20 cellular contexts compared by ENCODE assay signal in the genomic region with DNA sequence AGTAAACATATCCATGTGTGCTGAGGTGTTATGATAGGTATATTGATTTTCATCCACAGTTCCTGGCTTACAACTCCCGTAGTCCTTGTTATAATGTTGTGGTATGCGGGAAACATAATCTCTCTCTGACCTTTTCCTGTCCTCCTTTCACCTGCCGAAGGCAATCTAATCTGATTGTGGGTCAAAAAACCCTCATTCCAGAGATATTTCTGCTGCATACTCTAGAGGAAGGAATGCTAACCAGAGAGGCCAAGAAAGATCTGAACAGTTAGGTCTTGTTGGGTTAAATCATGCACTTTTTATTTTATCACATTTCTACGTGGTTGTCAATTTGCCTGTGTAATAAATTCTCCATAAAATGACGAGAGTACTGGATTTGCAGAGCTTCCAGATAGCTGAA.
DNase-seq lines count a peak whose midpoint lies in the region; ATAC-seq and TF ChIP-seq lines count a peak whose summit lies in the region.
"Had no signal": no experiment of that assay in that cellular context is flagged by ENCODE, and none has a peak within 500 bp of the region (broad histone marks: within the 10 kb centered on the region; RNA-seq: fewer than 3 reads in every experiment).

No MANE protein-coding gene starts in this region.

- no peak overlapping the region for H3K27ac Mint-ChIP-seq in Caco-2 (ENCODE audit: unreplicated experiment)
- peak overlapping the region; percentile 66 for H3K27ac Mint-ChIP-seq in mesothelial cell of epicardium
- H3K27ac Mint-ChIP-seq: CD4-positive, CD25-positive, alpha-beta regulatory T cell; IgD-negative memory B cell had no signal

- H3K36me3 ChIP-seq in Caco-2 (ENCODE audit: control insufficient read depth, insufficient read depth, low read length) (no peaks in the 10 kb centered on the region), brain microvascular endothelial cell (replicated peaks) (no peaks in the 10 kb centered on the region), uterus (no peaks in the 10 kb centered on the region)
- H3K36me3 ChIP-seq: BLaER1 had no signal

- H3K9me3 ChIP-seq in Caco-2 (peaks cover 10% of the 10 kb centered on the region), uterus (no peaks in the 10 kb centered on the region)
- H3K9me3 ChIP-seq: BLaER1 had no signal

- H3K4me1 Mint-ChIP-seq in Caco-2 (ENCODE audit: low read depth, unreplicated experiment): peaks cover 13% of the 10 kb centered on the region
- peaks cover 42% of the 10 kb centered on the region for H3K4me1 Mint-ChIP-seq in mesothelial cell of epicardium
- H3K4me1 Mint-ChIP-seq: CD4-positive, CD25-positive, alpha-beta regulatory T cell had no signal

- H3K27me3 ChIP-seq in Caco-2 (replicated peaks; ENCODE audit: control insufficient read depth, insufficient read depth, low read length) (no peaks in the 10 kb centered on the region; the same call in 1 of the 2 replicates), brain microvascular endothelial cell (replicated peaks) (no peaks in the 10 kb centered on the region), uterus (no peaks in the 10 kb centered on the region)
- H3K27me3 ChIP-seq: BLaER1 had no signal

- no peak for ATAC-seq in GM19455 (IDR thresholded peaks at IDR 0.05; ENCODE audit: unreplicated experiment)
- ATAC-seq: PC-3 had no signal

- no peak overlapping the region for H3K4me3 Mint-ChIP-seq in Caco-2 (ENCODE audit: unreplicated experiment)
- H3K4me3 Mint-ChIP-seq in mesothelial cell of epicardium: no peak overlapping the region
- H3K4me3 Mint-ChIP-seq: CD4-positive, CD25-positive, alpha-beta regulatory T cell; IgD-negative memory B cell had no signal

- DNase-seq in Caco-2: peak; percentile 8 to 39
- DNase-seq in NCI-H226: peak; percentile 93
- DNase-seq in brain microvascular endothelial cell: peak; percentile 9
- DNase-seq in mesothelial cell of epicardium (ENCODE audit: low spot score in 2 of 2, unreplicated experiment in 2 of 2): no peak
- no peak for DNase-seq in medulla oblongata (ENCODE audit: extremely low spot score)
- no peak for DNase-seq in uterus
- DNase-seq in islet precursor cell: no peak
- DNase-seq: CD4-positive, CD25-positive, alpha-beta regulatory T cell; HCEC 1CT; NCI-H1092 treated with DMSO at 0.1 percent for 48 hours; NCI-H1436; NCI-H187 treated with DMSO at 0.1 percent for 48 hours; NCI-H2171 treated with DMSO at 0.1 percent for 48 hours; NCI-H524; NCI-H748 treated with DMSO at 0.1 percent for 48 hours; NK-92 treated with Interleukin-12 subunit alpha and Interleukin-12 subunit beta, amount 100 ng/mL, for 24 hours; PC-3 had no signal

- peaks cover 37% of the 10 kb centered on the region for H3K9me3 Mint-ChIP-seq in Caco-2 (ENCODE audit: unreplicated experiment)
- peaks cover 7% of the 10 kb centered on the region for H3K9me3 Mint-ChIP-seq in mesothelial cell of epicardium

- intact Hi-C loops in Caco-2 (cut with micrococcal nuclease; ENCODE audit: unreplicated experiment): loop anchor here (10.0 kb wide), 1 partner anchor 109 kb away; no protein-coding TSS in a partner anchor
- intact Hi-C loops in uterus (cut with DNase I; ENCODE audit: low total_unique reads): no loop called here

- CTCF ChIA-PET in Caco-2 (lab: Charles Lee): no interaction called here

- no peak for TF ChIP-seq POLR2A in uterus (IDR thresholded peaks at IDR 0.05)

- TF ChIP-seq CTCF in Caco-2 (IDR thresholded peaks at IDR 0.05; ENCODE audit: insufficient read depth in 1 of 2, low read depth in 1 of 2, low read length in 1 of 2, severe bottlenecking in 1 of 2, unreplicated experiment in 1 of 2): no peak
- no peak for TF ChIP-seq CTCF in brain microvascular endothelial cell (IDR thresholded peaks at IDR 0.05; ENCODE audit: low read depth, low read length, missing control alignments)
- no peak for TF ChIP-seq CTCF in mesothelial cell of epicardium (IDR thresholded peaks at IDR 0.05; ENCODE audit: unreplicated experiment)
- no peak for TF ChIP-seq CTCF in uterus (IDR thresholded peaks at IDR 0.05)

- H3K36me3 Mint-ChIP-seq in Caco-2 (ENCODE audit: insufficient read depth, unreplicated experiment) (no peaks in the 10 kb centered on the region), mesothelial cell of epicardium (peaks cover 6% of the 10 kb centered on the region)
- H3K36me3 Mint-ChIP-seq: CD4-positive, CD25-positive, alpha-beta regulatory T cell; IgD-negative memory B cell had no signal

- in situ Hi-C loops in brain microvascular endothelial cell (cut with HindIII; ENCODE audit: low pct_ligation_motif_present, low sequenced_read_pairs): no loop called here

- H3K27me3 Mint-ChIP-seq in Caco-2 (ENCODE audit: insufficient read depth, unreplicated experiment): no peaks in the 10 kb centered on the region
- no peaks in the 10 kb centered on the region for H3K27me3 Mint-ChIP-seq in mesothelial cell of epicardium (ENCODE audit: low read depth)
- H3K27me3 Mint-ChIP-seq: CD4-positive, CD25-positive, alpha-beta regulatory T cell; IgD-negative memory B cell had no signal

- no TSS peak for BruUV-seq in Caco-2 (replicated peaks; lab: Mats Ljungman, UMichigan)

- H3K4me3 ChIP-seq in Caco-2 (ENCODE audit: low read depth, low read length) (no peak overlapping the region), brain microvascular endothelial cell (ENCODE audit: low read depth, low read length) (no peak overlapping the region), uterus (no peak overlapping the region)
- H3K4me3 ChIP-seq: BLaER1 had no signal

- H3K27ac ChIP-seq in brain microvascular endothelial cell (no peak overlapping the region), uterus (no peak overlapping the region)
- H3K27ac ChIP-seq: BLaER1 had no signal

- H3K4me1 ChIP-seq in Caco-2 (peaks cover 35% of the 10 kb centered on the region), uterus (no peaks in the 10 kb centered on the region)

- POLR2A ChIA-PET in Caco-2 (lab: Charles Lee): no interaction called here

Comparison
In these comparisons a context has a peak if more than half of its experiments do, and no peak if none do; other contexts are left out.
1. DNase-seq: peak in Caco-2 (2 of 2), NCI-H226 (single experiment) and brain microvascular endothelial cell (single experiment); none in mesothelial cell of epicardium (0 of 2), medulla oblongata (single experiment), uterus (0 of 2) and islet precursor cell (single experiment).